9 cellular contexts compared by ENCODE assay signal in genomic region chr9:89482950-89483349, GRCh38. TPM values are rescaled to one million over a fixed set of nuclear protein-coding genes. Genes with fewer than 3 reads are reported as not detected.
DNase-seq lines count a peak whose midpoint lies in the region; ATAC-seq and TF ChIP-seq lines count a peak whose summit lies in the region.
"Had no signal": no experiment of that assay in that cellular context is flagged by ENCODE, and none has a peak within 500 bp of the region (broad histone marks: within the 10 kb centered on the region; RNA-seq: fewer than 3 reads in every experiment).

No MANE protein-coding gene starts in this region.

- peak overlapping the region; percentile 93 for H3K27ac Mint-ChIP-seq in activated CD4-positive, alpha-beta T cell treated with anti-CD3 and anti-CD28 coated beads, Interleukin-2, amount 10 ng/mL, durations not matched to agents 7 days and 5 days
- peak overlapping the region; percentile 90 for H3K27ac Mint-ChIP-seq in activated CD4-positive, alpha-beta memory T cell treated with anti-CD3 and anti-CD28 coated beads for 36 hours
- peak overlapping the region; percentile 21 to 38 for H3K27ac Mint-ChIP-seq in effector memory CD8-positive, alpha-beta T cell

- H3K4me3 Mint-ChIP-seq in activated CD4-positive, alpha-beta T cell treated with anti-CD3 and anti-CD28 coated beads, Interleukin-2, amount 10 ng/mL, durations not matched to agents 7 days and 5 days: peak overlapping the region; percentile 81
- peak overlapping the region; percentile 87 for H3K4me3 Mint-ChIP-seq in activated CD4-positive, alpha-beta memory T cell treated with anti-CD3 and anti-CD28 coated beads for 36 hours
- H3K4me3 Mint-ChIP-seq in effector memory CD8-positive, alpha-beta T cell: peak overlapping the region; percentile 76 to 78

- peaks cover 64 to 75% of the 10 kb centered on the region in 2 donors for H3K4me1 ChIP-seq in gastrocnemius medialis

- no peak for DNase-seq in activated CD4-positive, alpha-beta T cell treated with anti-CD3 and anti-CD28 coated beads, Interleukin-2, amount 10 ng/mL, durations not matched to agents 7 days and 5 days
- no peak for DNase-seq in activated CD4-positive, alpha-beta T cell treated with anti-CD3 and anti-CD28 coated beads, Interleukin-2, amount 50 U/mL, for 4 hours
- peak; percentile 9 for DNase-seq in activated CD4-positive, alpha-beta memory T cell treated with anti-CD3 and anti-CD28 coated beads for 36 hours
- DNase-seq in effector memory CD8-positive, alpha-beta T cell: no peak
- peak; percentile 79 to 91 for DNase-seq in gastrocnemius medialis
- DNase-seq in GM03348 (ENCODE audit: low spot score): no peak
- DNase-seq in activated effector memory CD4-positive, alpha-beta T cell treated with Interleukin-2 at 50 U/mL for 16 hours: no peak
- DNase-seq: NCI-H524 treated with DMSO at 0.1 percent for 48 hours had no signal

- peaks cover 89% of the 10 kb centered on the region for H3K4me1 Mint-ChIP-seq in activated CD4-positive, alpha-beta T cell treated with anti-CD3 and anti-CD28 coated beads, Interleukin-2, amount 10 ng/mL, durations not matched to agents 7 days and 5 days
- H3K4me1 Mint-ChIP-seq in activated CD4-positive, alpha-beta memory T cell treated with anti-CD3 and anti-CD28 coated beads for 36 hours (ENCODE audit: low read depth): peaks cover 92% of the 10 kb centered on the region
- peaks cover 83 to 88% of the 10 kb centered on the region in 2 donors for H3K4me1 Mint-ChIP-seq in effector memory CD8-positive, alpha-beta T cell (ENCODE audit: low read depth in 2 of 2)

- in situ Hi-C loops in gastrocnemius medialis (cut with MboI; ENCODE audit: low sequenced_read_pairs in 4 of 4): loop anchor here in 1 of 4 donors (10.0 kb wide), 1 partner anchor 62 kb away; no protein-coding TSS in a partner anchor

- H3K27ac ChIP-seq in gastrocnemius medialis: peak overlapping the region; percentile 89 to 95 (median 92)

- no peak for TF ChIP-seq CTCF in gastrocnemius medialis (IDR thresholded peaks at IDR 0.05 in 4 of 5, conservative IDR thresholded peaks at IDR 0.05 in 1 of 5)

- CTCF ChIA-PET in activated CD4-positive, alpha-beta T cell treated with anti-CD3 and anti-CD28 coated beads, Interleukin-2, amount 10 ng/mL, durations not matched to agents 7 days and 5 days (lab: Charles Lee): interaction anchor here (0.8 to 1.8 kb wide), 4 partner anchors 9 to 53 kb away, joined by 3 to 5 read pairs (median 4); no protein-coding TSS in a partner anchor
- CTCF ChIA-PET in activated CD4-positive, alpha-beta memory T cell treated with anti-CD3 and anti-CD28 coated beads for 36 hours (lab: Charles Lee): interaction anchor here (0.7 to 3.9 kb wide), 4 partner anchors 12 to 66 kb away, joined by 3 to 28 read pairs (median 6); no protein-coding TSS in a partner anchor

- H3K9me3 ChIP-seq in gastrocnemius medialis: no peaks in the 10 kb centered on the region

- POLR2A ChIA-PET in activated CD4-positive, alpha-beta T cell treated with anti-CD3 and anti-CD28 coated beads, Interleukin-2, amount 10 ng/mL, durations not matched to agents 7 days and 5 days (lab: Charles Lee): no interaction called here
- POLR2A ChIA-PET in activated CD4-positive, alpha-beta memory T cell treated with anti-CD3 and anti-CD28 coated beads for 36 hours (lab: Charles Lee): interaction anchor here (1.5 to 2.2 kb wide), 3 partner anchors 16 to 72 kb away, joined by 4 to 6 read pairs (median 5); no protein-coding TSS in a partner anchor

- H3K36me3 ChIP-seq in gastrocnemius medialis: no peaks in the 10 kb centered on the region

- intact Hi-C loops in activated CD4-positive, alpha-beta memory T cell treated with anti-CD3 and anti-CD28 coated beads for 36 hours (cut with micrococcal nuclease): loop anchor here (5.0 kb wide), 1 partner anchor 39 kb away; no protein-coding TSS in a partner anchor
- intact Hi-C loops in gastrocnemius medialis (cut with DNase I; ENCODE audit: low total_unique reads): loop anchor here (2.0 to 10.0 kb wide), 3 partner anchors 42 to 402 kb away; no protein-coding TSS in a partner anchor

- no peaks in the 10 kb centered on the region for H3K27me3 Mint-ChIP-seq in activated CD4-positive, alpha-beta T cell treated with anti-CD3 and anti-CD28 coated beads, Interleukin-2, amount 10 ng/mL, durations not matched to agents 7 days and 5 days
- no peaks in the 10 kb centered on the region for H3K27me3 Mint-ChIP-seq in activated CD4-positive, alpha-beta memory T cell treated with anti-CD3 and anti-CD28 coated beads for 36 hours
- no peaks in the 10 kb centered on the region for H3K27me3 Mint-ChIP-seq in effector memory CD8-positive, alpha-beta T cell

- peaks cover 6% of the 10 kb centered on the region for H3K9me3 Mint-ChIP-seq in activated CD4-positive, alpha-beta T cell treated with anti-CD3 and anti-CD28 coated beads, Interleukin-2, amount 10 ng/mL, durations not matched to agents 7 days and 5 days
- H3K9me3 Mint-ChIP-seq in activated CD4-positive, alpha-beta memory T cell treated with anti-CD3 and anti-CD28 coated beads for 36 hours: peaks cover 12% of the 10 kb centered on the region
- H3K9me3 Mint-ChIP-seq in effector memory CD8-positive, alpha-beta T cell: no peaks in the 10 kb centered on the region

- TF ChIP-seq POLR2A in gastrocnemius medialis (IDR thresholded peaks at IDR 0.05): no peak

- no peaks in the 10 kb centered on the region for H3K27me3 ChIP-seq in gastrocnemius medialis

- H3K4me3 ChIP-seq in gastrocnemius medialis: peak overlapping the region; percentile 30 to 38 (median 34)

- no peak for ATAC-seq in effector memory CD8-positive, alpha-beta T cell (replicated peaks)
- ATAC-seq in gastrocnemius medialis (peak; percentile 80 to 82), HG02973 (IDR thresholded peaks at IDR 0.05; ENCODE audit: unreplicated experiment) (no peak)

- peaks cover 74% of the 10 kb centered on the region for H3K36me3 Mint-ChIP-seq in activated CD4-positive, alpha-beta T cell treated with anti-CD3 and anti-CD28 coated beads, Interleukin-2, amount 10 ng/mL, durations not matched to agents 7 days and 5 days (ENCODE audit: low read depth)
- peaks cover 27% of the 10 kb centered on the region for H3K36me3 Mint-ChIP-seq in activated CD4-positive, alpha-beta memory T cell treated with anti-CD3 and anti-CD28 coated beads for 36 hours
- H3K36me3 Mint-ChIP-seq in effector memory CD8-positive, alpha-beta T cell (ENCODE audit: insufficient read depth): peaks cover 37% of the 10 kb centered on the region

RNA-seq across cellular contexts. Expression of gene SEMA4D, which starts 15.0 kb away (rescaled TPM):
- 100 to 1,000 TPM; 334 to 336 TPM for total RNA-seq in activated CD4-positive, alpha-beta T cell treated with anti-CD3 and anti-CD28 coated beads, Interleukin-2, amount 10 ng/mL, durations not matched to agents 7 days and 5 days
- 100 to 1,000 TPM; 159 to 161 TPM for total RNA-seq in activated CD4-positive, alpha-beta memory T cell treated with anti-CD3 and anti-CD28 coated beads for 36 hours
- total RNA-seq in gastrocnemius medialis: 10 to 100 TPM; 23.6 to 77.0 (median 41.3) TPM

Comparison
In these comparisons a context has a peak if more than half of its experiments do, and no peak if none do; other contexts are left out.
1. DNase-seq: peak in activated CD4-positive, alpha-beta memory T cell treated with anti-CD3 and anti-CD28 coated beads for 36 hours (single experiment) and gastrocnemius medialis (2 of 2); none in activated CD4-positive, alpha-beta T cell treated with anti-CD3 and anti-CD28 coated beads, Interleukin-2, amount 10 ng/mL, durations not matched to agents 7 days and 5 days (single experiment), activated CD4-positive, alpha-beta T cell treated with anti-CD3 and anti-CD28 coated beads, Interleukin-2, amount 50 U/mL, for 4 hours (0 of 2), effector memory CD8-positive, alpha-beta T cell (0 of 3), GM03348 (single experiment) and activated effector memory CD4-positive, alpha-beta T cell treated with Interleukin-2 at 50 U/mL for 16 hours (single experiment).
2. H3K27ac Mint-ChIP-seq: peak in every context shown above with its lines; median percentile 93 in activated CD4-positive, alpha-beta T cell treated with anti-CD3 and anti-CD28 coated beads, Interleukin-2, amount 10 ng/mL, durations not matched to agents 7 days and 5 days; 90 in activated CD4-positive, alpha-beta memory T cell treated with anti-CD3 and anti-CD28 coated beads for 36 hours; 30 in effector memory CD8-positive, alpha-beta T cell.
3. ATAC-seq: peak in gastrocnemius medialis (2 of 2); none in effector memory CD8-positive, alpha-beta T cell (single experiment) and HG02973 (single experiment).
4. Peak in every context shown above with its lines, with median percentiles within 50 percentile points of each other: H3K4me3 Mint-ChIP-seq.